11 cellular contexts compared by ENCODE assay signal in the genomic region with DNA sequence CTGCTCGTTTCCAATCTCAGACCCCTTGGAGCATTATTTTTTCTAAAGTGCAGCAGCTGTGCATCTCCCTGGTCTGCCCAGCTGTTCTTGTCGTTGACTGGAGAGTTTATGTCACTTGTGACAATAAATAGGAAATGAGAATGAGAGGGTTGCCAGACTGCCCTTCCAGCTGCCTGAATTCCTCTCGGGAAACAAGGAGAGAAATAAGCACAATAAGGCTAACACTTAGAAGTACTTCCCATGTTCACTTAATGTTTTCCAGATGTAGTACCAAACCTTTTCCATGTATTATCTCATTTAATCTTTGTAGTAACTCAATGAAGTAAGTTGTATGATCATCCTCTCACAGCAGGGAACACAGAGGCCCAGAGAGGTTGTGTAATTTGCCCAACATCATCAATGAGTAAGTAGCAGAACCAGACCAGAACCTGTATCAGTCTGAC. TPM values are rescaled to one million over a fixed set of nuclear protein-coding genes. Genes with fewer than 3 reads are reported as not detected.
DNase-seq lines count a peak whose midpoint lies in the region; ATAC-seq and TF ChIP-seq lines count a peak whose summit lies in the region.
"Had no signal": no experiment of that assay in that cellular context is flagged by ENCODE, and none has a peak within 500 bp of the region (broad histone marks: within the 10 kb centered on the region; RNA-seq: fewer than 3 reads in every experiment).

No MANE protein-coding gene starts in this region.

- no peak overlapping the region for H3K18ac ChIP-seq in H9 (ENCODE audit: insufficient read length, low read depth, low read length)

- H3K36me3 ChIP-seq in adipocyte (ENCODE audit: control insufficient read depth, insufficient read depth, low read length, severe bottlenecking), result no peaks in the 10 kb centered on the region
- no peaks in the 10 kb centered on the region for H3K36me3 ChIP-seq in gastroesophageal sphincter
- no peaks in the 10 kb centered on the region for H3K36me3 ChIP-seq in gastrocnemius medialis
- no peaks in the 10 kb centered on the region for H3K36me3 ChIP-seq in spleen

- H3K27ac Mint-ChIP-seq in H9, result peak overlapping the region; percentile 6 to 92 (median 54); a peak in 4 of 7 replicates
- no peak overlapping the region for H3K27ac Mint-ChIP-seq in stimulated activated naive B cell treated with anti-CD40 and anti-IgM and Interleukin-4, amounts not matched to agents 10 μg/mL and 1 μg/mL and 100 μg/mL, for 72 hours
- H3K27ac Mint-ChIP-seq: activated naive CD8-positive, alpha-beta T cell treated with anti-CD3 and anti-CD28 coated beads, Interleukin-2, amount 50 U/mL, for 24 hours had no signal

- H3K4me3 ChIP-seq in adipocyte (ENCODE audit: low read length), result no peak overlapping the region
- no peak overlapping the region for H3K4me3 ChIP-seq in gastroesophageal sphincter
- H3K4me3 ChIP-seq in gastrocnemius medialis, result no peak overlapping the region
- no peak overlapping the region for H3K4me3 ChIP-seq in spleen

- H2BK5ac ChIP-seq in H9 (ENCODE audit: insufficient read length, low read length), result no peak overlapping the region

- no peaks in the 10 kb centered on the region for H3K79me2 ChIP-seq in H9 (ENCODE audit: insufficient read depth, low read length)

- H3K4me1 ChIP-seq in H9 (ENCODE audit: insufficient read depth, low read length) (peaks cover 8% of the 10 kb centered on the region; the same call in 1 of the 2 replicates), adipocyte (ENCODE audit: control insufficient read depth, insufficient read depth, low read length) (peaks cover 18% of the 10 kb centered on the region), gastroesophageal sphincter (peaks cover 0 to 33% (median 17%) of the 10 kb centered on the region in 3 donors), gastrocnemius medialis (peaks cover 47 to 54% of the 10 kb centered on the region in 2 donors), spleen (peaks cover 0 to 21% (median 9%) of the 10 kb centered on the region in 6 donors)

- H3K9ac ChIP-seq in H9 (ENCODE audit: extremely low read depth, insufficient read length, low read length) (no peak overlapping the region), adipocyte (ENCODE audit: low read length) (no peak overlapping the region)

- H3K9me3 Mint-ChIP-seq in H9, result no peaks in the 10 kb centered on the region
- no peaks in the 10 kb centered on the region for H3K9me3 Mint-ChIP-seq in stimulated activated naive B cell treated with anti-CD40 and anti-IgM and Interleukin-4, amounts not matched to agents 10 μg/mL and 1 μg/mL and 100 μg/mL, for 72 hours
- H3K9me3 Mint-ChIP-seq: activated naive CD8-positive, alpha-beta T cell treated with anti-CD3 and anti-CD28 coated beads, Interleukin-2, amount 50 U/mL, for 24 hours had no signal

- no peaks in the 10 kb centered on the region for H3K79me1 ChIP-seq in H9 (ENCODE audit: insufficient read depth, low read depth, low read length, poor library complexity, severe bottlenecking)

- no peak overlapping the region for H3K4ac ChIP-seq in H9 (ENCODE audit: low read depth, low read length)

- no CpG with 5 or more reads among the region's 3 CpGs for WGBS in H9 (ENCODE audit: extremely low coverage, insufficient read length, low lambda C conversion rate)
- WGBS in gastroesophageal sphincter (ENCODE audit: low coverage in 1 of 2), 2 donors, result 20 to 26% methylated on average over 1 to 2 of the region's 3 CpGs
- WGBS in spleen, 5 donors, result 29 to 48% (median 38%) methylated on average over 3 of the region's 3 CpGs

- intact Hi-C loops in gastrocnemius medialis (cut with DNase I; ENCODE audit: low total_unique reads) (no loop called here), spleen (cut with DNase I; ENCODE audit: low total_unique reads) (no loop called here)

- H3K27ac ChIP-seq in H9 (ENCODE audit: insufficient read length, low read depth, low read length) (no peak overlapping the region), gastroesophageal sphincter (peak overlapping the region in 3 of 4 donors; percentile 16 to 62 (median 16)), gastrocnemius medialis (peak overlapping the region; percentile 27 to 53 (median 40)), spleen (peak overlapping the region in 4 of 8 donors; percentile 15 to 51 (median 36))

- H3K4me1 Mint-ChIP-seq in H9, result peaks cover 44 to 46% of the 10 kb centered on the region in 2 experiments
- peaks cover 6 to 11% of the 10 kb centered on the region in 2 donors for H3K4me1 Mint-ChIP-seq in stimulated activated naive B cell treated with anti-CD40 and anti-IgM and Interleukin-4, amounts not matched to agents 10 μg/mL and 1 μg/mL and 100 μg/mL, for 72 hours
- H3K4me1 Mint-ChIP-seq: activated naive CD8-positive, alpha-beta T cell treated with anti-CD3 and anti-CD28 coated beads, Interleukin-2, amount 50 U/mL, for 24 hours had no signal

- no peak for TF ChIP-seq EP300 in gastroesophageal sphincter (IDR thresholded peaks at IDR 0.05)

- H3K23ac ChIP-seq in H9 (ENCODE audit: insufficient read length, low read depth, low read length), result no peak overlapping the region

- no peak overlapping the region for H3K14ac ChIP-seq in H9 (ENCODE audit: insufficient read depth, low read length)

- H3K36me3 Mint-ChIP-seq in H9 (ENCODE audit: insufficient read depth in 1 of 3, low read depth in 3 of 3), result no peaks in the 10 kb centered on the region; a peak in 1 of 7 replicates
- H3K36me3 Mint-ChIP-seq in stimulated activated naive B cell treated with anti-CD40 and anti-IgM and Interleukin-4, amounts not matched to agents 10 μg/mL and 1 μg/mL and 100 μg/mL, for 72 hours, result no peaks in the 10 kb centered on the region

- no peak for TF ChIP-seq CTCF in H9 (conservative IDR thresholded peaks at IDR 0.05)
- TF ChIP-seq CTCF in gastroesophageal sphincter (IDR thresholded peaks at IDR 0.05), result no peak
- TF ChIP-seq CTCF in gastrocnemius medialis (IDR thresholded peaks at IDR 0.05 in 4 of 5, conservative IDR thresholded peaks at IDR 0.05 in 1 of 5), result no peak
- TF ChIP-seq CTCF in spleen (IDR thresholded peaks at IDR 0.05 in 8 of 11, conservative IDR thresholded peaks at IDR 0.05 in 3 of 11), result no peak

- no peak overlapping the region for H4K5ac ChIP-seq in H9 (ENCODE audit: insufficient read length, low read depth, low read length)

- no peaks in the 10 kb centered on the region for H3K27me3 ChIP-seq in H9 (ENCODE audit: insufficient read depth, low read length)
- H3K27me3 ChIP-seq in adipocyte (replicated peaks; ENCODE audit: control insufficient read depth, insufficient read depth, low read length), result no peaks in the 10 kb centered on the region
- H3K27me3 ChIP-seq in gastroesophageal sphincter, result no peaks in the 10 kb centered on the region
- no peaks in the 10 kb centered on the region for H3K27me3 ChIP-seq in gastrocnemius medialis
- H3K27me3 ChIP-seq in spleen (replicated peaks in 1 of 7), result no peaks in the 10 kb centered on the region

- H2AK5ac ChIP-seq in H9 (ENCODE audit: insufficient read length, low read length), result no peak overlapping the region

- H3K23me2 ChIP-seq in H9 (ENCODE audit: insufficient read length, low read depth, low read length, poor library complexity, severe bottlenecking), result no peaks in the 10 kb centered on the region

- no peak overlapping the region for H3T11ph ChIP-seq in H9 (ENCODE audit: low read length)

- H3K9me3 ChIP-seq in H9 (ENCODE audit: control insufficient read depth, low read depth, low read length) (no peaks in the 10 kb centered on the region), adipocyte (ENCODE audit: control insufficient read depth, low read length) (no peaks in the 10 kb centered on the region), gastroesophageal sphincter (no peaks in the 10 kb centered on the region), gastrocnemius medialis (no peaks in the 10 kb centered on the region), spleen (no peaks in the 10 kb centered on the region)

- H2BK15ac ChIP-seq in H9 (ENCODE audit: low read depth, low read length), result no peak overlapping the region

- in situ Hi-C loops in gastrocnemius medialis (cut with MboI; ENCODE audit: low sequenced_read_pairs in 4 of 4), result no loop called here

- no peaks in the 10 kb centered on the region for H4K20me1 ChIP-seq in H9 (ENCODE audit: control insufficient read depth, insufficient read depth, insufficient read length)

- H2BK120ac ChIP-seq in H9 (ENCODE audit: low read depth, low read length, poor library complexity, severe bottlenecking), result no peak overlapping the region

- H2AFZ ChIP-seq in H9 (ENCODE audit: low read length), result no peak overlapping the region

- H3K27me3 Mint-ChIP-seq in H9 (ENCODE audit: low read depth), result no peaks in the 10 kb centered on the region
- H3K27me3 Mint-ChIP-seq in stimulated activated naive B cell treated with anti-CD40 and anti-IgM and Interleukin-4, amounts not matched to agents 10 μg/mL and 1 μg/mL and 100 μg/mL, for 72 hours, result peaks cover 10 to 40% of the 10 kb centered on the region in 2 donors

- no peak overlapping the region for H2BK12ac ChIP-seq in H9 (ENCODE audit: insufficient read length, low read depth, low read length)

- H3K4me2 ChIP-seq in H9 (ENCODE audit: insufficient read depth, insufficient read length, low read length), result no peak overlapping the region

- no peak overlapping the region for H2BK20ac ChIP-seq in H9 (ENCODE audit: low read depth, low read length, poor library complexity, severe bottlenecking)

- DNase-seq in H9, result no peak
- DNase-seq in adipocyte (ENCODE audit: low read depth), result peak; percentile 26
- DNase-seq in gastrocnemius medialis, result no peak
- no peak for DNase-seq in spleen
- DNase-seq in stimulated activated naive B cell treated with anti-CD40 and anti-IgM and Interleukin-4, amounts not matched to agents 10 μg/mL and 1 μg/mL and 100 μg/mL, for 72 hours, result no peak
- DNase-seq: activated naive CD8-positive, alpha-beta T cell treated with anti-CD3 and anti-CD28 coated beads, Interleukin-2, amount 50 U/mL, for 24 hours; HCEC 1CT; NCI-H2107 had no signal

- peak; percentile 39 for ATAC-seq in gastroesophageal sphincter
- ATAC-seq in gastrocnemius medialis, result no peak
- no peak for ATAC-seq in GM19463 (IDR thresholded peaks at IDR 0.05; ENCODE audit: unreplicated experiment)
- ATAC-seq in HG03139 (IDR thresholded peaks at IDR 0.05; ENCODE audit: unreplicated experiment), result no peak
- ATAC-seq in stimulated activated naive B cell treated with anti-CD40 and anti-IgM and Interleukin-4, amounts not matched to agents 10 μg/mL and 1 μg/mL and 100 μg/mL, for 72 hours (replicated peaks), result no peak
- ATAC-seq: activated naive CD8-positive, alpha-beta T cell treated with anti-CD3 and anti-CD28 coated beads, Interleukin-2, amount 50 U/mL, for 24 hours had no signal

- H3K4me3 Mint-ChIP-seq in H9, result no peak overlapping the region
- no peak overlapping the region for H3K4me3 Mint-ChIP-seq in stimulated activated naive B cell treated with anti-CD40 and anti-IgM and Interleukin-4, amounts not matched to agents 10 μg/mL and 1 μg/mL and 100 μg/mL, for 72 hours
- H3K4me3 Mint-ChIP-seq: activated naive CD8-positive, alpha-beta T cell treated with anti-CD3 and anti-CD28 coated beads, Interleukin-2, amount 50 U/mL, for 24 hours had no signal

- H4K91ac ChIP-seq in H9 (ENCODE audit: insufficient read length, low read depth, low read length), result no peak overlapping the region

- TF ChIP-seq POLR2A in gastroesophageal sphincter (IDR thresholded peaks at IDR 0.05) (no peak), gastrocnemius medialis (IDR thresholded peaks at IDR 0.05) (no peak), spleen (IDR thresholded peaks at IDR 0.05) (no peak)

- H3K56ac ChIP-seq in H9 (ENCODE audit: insufficient read length, low read depth, low read length), result no peak overlapping the region

- no peak overlapping the region for H4K8ac ChIP-seq in H9 (replicated peaks; ENCODE audit: insufficient read length, low read depth, low read length)

RNA-seq across cellular contexts. Expression of gene UBTD1, which starts 19.9 kb away (rescaled TPM):
- total RNA-seq in H9 (2021) (18.1 and 19.0 TPM in 2 replicates), gastroesophageal sphincter (10 to 100 TPM in 1 of 4 donors, 1 to 10 TPM in 3; 2.9 to 16.2 (median 8.9) TPM), gastrocnemius medialis (10 to 100 TPM; 13.7 to 40.0 (median 23.3) TPM), spleen (10 to 100 TPM in 6 of 7 donors, 1 to 10 TPM in 1; 8.0 to 17.6 (median 12.1) TPM)
- 10 to 100 TPM in 1 of 3 donors, 1 to 10 TPM in 2; 4.5 to 11.5 (median 6.8) TPM for polyA plus RNA-seq in spleen

RNA-seq across cellular contexts. Expression of gene MMS19, which starts 20.4 kb away (rescaled TPM):
- total RNA-seq in H9 (2021) (102 and 104 TPM in 2 replicates), gastroesophageal sphincter (10 to 100 TPM; 44.3 to 75.8 (median 51.8) TPM), gastrocnemius medialis (10 to 100 TPM; 56.1 to 70.0 (median 65.0) TPM), spleen (10 to 100 TPM; 54.5 to 91.5 (median 59.7) TPM)
- polyA plus RNA-seq in spleen, result 100 to 1,000 TPM in 1 of 3 donors, 10 to 100 TPM in 2; 53.5 to 101 (median 78.7) TPM

RNA-seq across cellular contexts. Expression of gene ANKRD2, which starts 54.0 kb away (rescaled TPM):
- total RNA-seq in H9 (2021), result not detected in 2 replicates
- under 1 TPM in 1 of 4 donors, not detected in 3; 0.54 TPM for total RNA-seq in gastroesophageal sphincter
- total RNA-seq in gastrocnemius medialis, result 1,000 to 10,000 TPM in 1 of 4 donors, 100 to 1,000 TPM in 3; 105 to 1,024 (median 853) TPM
- not detected for total RNA-seq in spleen
- under 1 TPM; 0.10 to 0.52 (median 0.18) TPM for polyA plus RNA-seq in spleen

Comparison
In these comparisons a context has a peak if more than half of its experiments do, and no peak if none do; other contexts are left out.
1. RNA of gene ANKRD2, which starts 54.0 kb away (total RNA-seq): 105 to 1,024 TPM in gastrocnemius medialis; 0.54 TPM in gastroesophageal sphincter, not detected in spleen and not detected in H9; every median in the first group is over 10 times any median in the second.